ENCODE assay signal across 8 cellular contexts in genomic region chr1:23619299-23620188, GRCh38.
A peak's percentile ranks its signal among the peaks of the same experiment; 100 is the strongest.
DNase-seq lines count a peak whose midpoint lies in the region; ATAC-seq, FAIRE-seq and TF ChIP-seq lines count a peak whose summit lies in the region.

No MANE protein-coding gene starts in this region.

- H3K9me3 Mint-ChIP-seq in activated T-cell treated with anti-CD3 and anti-CD28 coated beads, Interleukin-2, amount 50 U/mL, for 4 hours, result peaks cover 4% of the 10 kb centered on the region

- TF ChIP-seq CTCF in GM12875 (IDR thresholded peaks at IDR 0.05; ENCODE audit: borderline replicate concordance, insufficient read depth, low read depth, low read length) (no peak), heart left ventricle (IDR thresholded peaks at IDR 0.05) (no peak)

- H3K36me3 ChIP-seq in heart left ventricle, result no peaks in the 10 kb centered on the region
- no peaks in the 10 kb centered on the region for H3K36me3 ChIP-seq in small intestine (ENCODE audit: control insufficient read depth in 2 of 2, insufficient read depth in 2 of 2, low read length in 2 of 2)

- no peaks in the 10 kb centered on the region for H3K27me3 Mint-ChIP-seq in activated T-cell treated with anti-CD3 and anti-CD28 coated beads, Interleukin-2, amount 50 U/mL, for 4 hours (ENCODE audit: low read depth)

- FAIRE-seq in small intestine (lab: Jason Lieb, UNC), result no peak

- no peak for TF ChIP-seq POLR2A in heart left ventricle (IDR thresholded peaks at IDR 0.05)

- peaks cover 0 to 9% (median 0%) of the 10 kb centered on the region in 12 donors for H3K4me1 ChIP-seq in heart left ventricle
- no peaks in the 10 kb centered on the region for H3K4me1 ChIP-seq in small intestine (ENCODE audit: control insufficient read depth in 2 of 2, insufficient read depth in 1 of 2, low read depth in 1 of 2, low read length in 1 of 2)

- WGBS in heart left ventricle, 4 donors, result 8 to 12% (median 9%) methylated on average over 47 to 58 of the region's 58 CpGs
- WGBS in small intestine, 3 donors, result 1 to 5% (median 3%) methylated on average over 44 to 58 of the region's 58 CpGs

- intact Hi-C loops in heart left ventricle (cut with DNase I), result loop anchor here in 1 of 10 donors (5.0 kb wide), 1 partner anchor 37 kb away; no protein-coding TSS in a partner anchor

- H3K4me3 ChIP-seq in GM12875 (ENCODE audit: low read depth, low read length) (peak overlapping the region; percentile 50), heart left ventricle (peak overlapping the region in 11 of 12 donors; percentile 8 to 52 (median 44)), small intestine (ENCODE audit: low read depth in 1 of 2, low read length in 2 of 2) (peak overlapping the region in 1 of 2 donors; percentile 51)

- DNase-seq in NCI-H69 (lab: John Stamatoyannopoulos, UW) (peak; percentile 89), heart left ventricle (peak in 1 of 5 donors; percentile 29), small intestine (peak; percentile 87), NCI-H446 (lab: John Stamatoyannopoulos, UW) (no peak), dedifferentiated amniotic fluid mesenchymal stem cell (ENCODE audit: extremely low spot score) (no peak)
- DNase-seq in activated T-cell treated with anti-CD3 and anti-CD28 coated beads, Interleukin-2, amount 50 U/mL, for 4 hours, result peak; percentile 89

- H3K27me3 ChIP-seq in heart left ventricle (peaks cover 0 to 12% (median 3%) of the 10 kb centered on the region in 9 donors), small intestine (ENCODE audit: control insufficient read depth in 2 of 2, insufficient read depth in 2 of 2, low read length in 2 of 2) (no peaks in the 10 kb centered on the region)

- no peaks in the 10 kb centered on the region for H3K9me3 ChIP-seq in heart left ventricle
- H3K9me3 ChIP-seq in small intestine (ENCODE audit: control insufficient read depth, low read depth), result no peaks in the 10 kb centered on the region

- H3K36me3 Mint-ChIP-seq in activated T-cell treated with anti-CD3 and anti-CD28 coated beads, Interleukin-2, amount 50 U/mL, for 4 hours (ENCODE audit: insufficient read depth), result peaks cover 1% of the 10 kb centered on the region

- peak overlapping the region; percentile 69 for H3K4me3 Mint-ChIP-seq in activated T-cell treated with anti-CD3 and anti-CD28 coated beads, Interleukin-2, amount 50 U/mL, for 4 hours

- H3K4me1 Mint-ChIP-seq in activated T-cell treated with anti-CD3 and anti-CD28 coated beads, Interleukin-2, amount 50 U/mL, for 4 hours (ENCODE audit: low read depth), result peaks cover 88% of the 10 kb centered on the region

- ATAC-seq in HG03025 (IDR thresholded peaks at IDR 0.05; ENCODE audit: low FRiP score, unreplicated experiment) (peak; percentile 72), heart left ventricle (peak in 3 of 4 donors; percentile 25 to 62 (median 55))
- ATAC-seq in activated T-cell treated with anti-CD3 and anti-CD28 coated beads, Interleukin-2, amount 50 U/mL, for 4 hours, result peak; percentile 70 to 72

- peak overlapping the region in 1 of 12 donors; percentile 58 for H3K27ac ChIP-seq in heart left ventricle
- H3K27ac ChIP-seq in small intestine (ENCODE audit: low read depth in 1 of 2, low read length in 1 of 2), result peak overlapping the region; percentile 77 to 79

Comparison
In these comparisons a context has a peak if more than half of its experiments do, and no peak if none do; other contexts are left out.
1. DNase-seq: peak in NCI-H69 (single experiment), activated T-cell treated with anti-CD3 and anti-CD28 coated beads, Interleukin-2, amount 50 U/mL, for 4 hours (single experiment) and small intestine (single experiment); none in NCI-H446 (0 of 2) and dedifferentiated amniotic fluid mesenchymal stem cell (single experiment).
2. Peak in every context shown above with its lines, with median percentiles within 50 percentile points of each other: ATAC-seq.